In the genomic region with DNA sequence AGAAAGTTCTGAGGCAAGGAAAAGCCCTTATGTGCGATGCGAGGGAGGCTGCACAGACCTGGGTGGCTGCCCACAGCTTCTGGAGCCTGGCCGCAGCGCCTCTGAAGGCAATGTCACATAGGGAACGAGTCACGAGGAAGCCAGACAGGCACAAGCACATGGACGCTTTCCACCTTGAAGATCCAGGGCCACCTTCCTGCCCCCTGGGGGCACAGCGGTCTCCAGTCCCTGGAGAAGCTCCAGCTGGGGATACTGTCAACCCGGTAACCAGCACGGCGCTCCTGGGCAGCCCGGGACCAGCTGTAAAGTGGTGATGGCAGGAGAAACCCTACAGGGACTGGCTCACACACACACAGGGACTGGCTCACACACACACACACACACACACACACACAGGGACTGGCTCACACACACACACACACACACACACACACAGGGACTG, we compare ENCODE assay signal across 10 cellular contexts.
DNase-seq lines count a peak whose midpoint lies in the region; TF ChIP-seq lines count a peak whose summit lies in the region.
"Had no signal": no experiment of that assay in that cellular context is flagged by ENCODE, and none has a peak within 500 bp of the region (broad histone marks: within the 10 kb centered on the region; RNA-seq: fewer than 3 reads in every experiment).

No MANE protein-coding gene starts in this region.

- no peak for TF ChIP-seq POLR2A in stomach (IDR thresholded peaks at IDR 0.05)

- H3K27ac ChIP-seq in ascending aorta: no peak overlapping the region
- no peak overlapping the region for H3K27ac ChIP-seq in stomach
- H3K27ac ChIP-seq: body of pancreas had no signal

- no peak overlapping the region for H3K27ac Mint-ChIP-seq in Calu3 (ENCODE audit: unreplicated experiment)

- intact Hi-C loops in ascending aorta (cut with DNase I): no loop called here
- intact Hi-C loops in stomach (cut with DNase I; ENCODE audit: low total_unique reads): loop anchor here (10.0 kb wide), 1 partner anchor 99 kb away; no protein-coding TSS in a partner anchor
- intact Hi-C loops in Calu3 (cut with micrococcal nuclease; ENCODE audit: unreplicated experiment): no loop called here

- H3K4me3 ChIP-seq in ascending aorta (peak overlapping the region; percentile 27 to 65), stomach (peak overlapping the region; percentile 23 to 31 (median 27))
- H3K4me3 ChIP-seq: body of pancreas had no signal

- peaks cover 13% of the 10 kb centered on the region for H3K27me3 Mint-ChIP-seq in Calu3 (ENCODE audit: unreplicated experiment)

- peaks cover 4% of the 10 kb centered on the region for H3K36me3 Mint-ChIP-seq in Calu3 (ENCODE audit: insufficient read depth, unreplicated experiment)

- DNase-seq in H4 (ENCODE audit: low spot score) (peak; percentile 64), ascending aorta (ENCODE audit: low spot score in 2 of 2) (no peak), inferior parietal cortex (ENCODE audit: extremely low spot score) (peak; percentile 46), stomach (no peak), NCI-H1436 (lab: John Stamatoyannopoulos, UW) (no peak), Calu3 (no peak), MV-4-11 (lab: John Stamatoyannopoulos, UW) (no peak)
- DNase-seq in stimulated activated CD4-positive, alpha-beta T cell treated with anti-CD3 and anti-CD28 coated beads, Interleukin-1b, Interleukin-23, amount 100 ng/mL, for 48 hours: no peak
- DNase-seq: NCI-H1930 had no signal

- no TSS peak for BruUV-seq in Calu3 (replicated peaks; lab: Mats Ljungman, UMichigan)

- H3K4me3 Mint-ChIP-seq in Calu3 (ENCODE audit: low read depth, unreplicated experiment): no peak overlapping the region

- H3K4me1 Mint-ChIP-seq in Calu3 (ENCODE audit: low read depth, unreplicated experiment): no peaks in the 10 kb centered on the region

- TF ChIP-seq CTCF in ascending aorta (IDR thresholded peaks at IDR 0.05): no peak
- TF ChIP-seq CTCF in stomach (IDR thresholded peaks at IDR 0.05): no peak
- TF ChIP-seq CTCF in Calu3 (IDR thresholded peaks at IDR 0.05; ENCODE audit: unreplicated experiment): no peak

- H3K4me1 ChIP-seq in ascending aorta (no peaks in the 10 kb centered on the region), stomach (peaks cover 0 to 15% (median 5%) of the 10 kb centered on the region in 4 donors)
- H3K4me1 ChIP-seq: body of pancreas had no signal

- no peak for TF ChIP-seq EP300 in stomach (IDR thresholded peaks at IDR 0.05)

- H3K27me3 ChIP-seq in ascending aorta (no peaks in the 10 kb centered on the region), stomach (peaks cover 0 to 9% (median 0%) of the 10 kb centered on the region in 3 donors)
- H3K27me3 ChIP-seq: body of pancreas had no signal

- WGBS in stomach, 5 donors: 22 to 34% (median 34%) methylated on average over 8 to 12 of the region's 12 CpGs

- CTCF ChIA-PET in Calu3 (lab: Charles Lee): no interaction called here

- H3K36me3 ChIP-seq in ascending aorta (no peaks in the 10 kb centered on the region), stomach (no peaks in the 10 kb centered on the region)

- peaks cover 7% of the 10 kb centered on the region for H3K9me3 Mint-ChIP-seq in Calu3 (ENCODE audit: low read depth, unreplicated experiment)

- H3K9me3 ChIP-seq in ascending aorta: no peaks in the 10 kb centered on the region
- H3K9me3 ChIP-seq in stomach: peaks cover 0 to 5% (median 0%) of the 10 kb centered on the region in 4 donors
- H3K9me3 ChIP-seq: body of pancreas had no signal

Comparison
In these comparisons a context has a peak if more than half of its experiments do, and no peak if none do; other contexts are left out.
1. DNase-seq: peak in H4 (single experiment) and inferior parietal cortex (single experiment); none in ascending aorta (0 of 2), stomach (single experiment), NCI-H1436 (single experiment), Calu3 (single experiment), MV-4-11 (single experiment) and stimulated activated CD4-positive, alpha-beta T cell treated with anti-CD3 and anti-CD28 coated beads, Interleukin-1b, Interleukin-23, amount 100 ng/mL, for 48 hours (single experiment).